23 cellular contexts compared by ENCODE assay signal in genomic region chr16:15911198-15911597, GRCh38. TPM values are rescaled to one million over a fixed set of nuclear protein-coding genes. Genes with fewer than 3 reads are reported as not detected.
A peak's percentile ranks its signal among the peaks of the same experiment; 100 is the strongest.
DNase-seq lines count a peak whose midpoint lies in the region; ATAC-seq, FAIRE-seq and TF ChIP-seq lines count a peak whose summit lies in the region.
"Had no signal": no experiment of that assay in that cellular context is flagged by ENCODE, and none has a peak within 500 bp of the region (broad histone marks: within the 10 kb centered on the region; RNA-seq: fewer than 3 reads in every experiment).

No MANE protein-coding gene starts in this region.

- H3K27me3 ChIP-seq in HepG2 (ENCODE audit: control insufficient read depth in 1 of 2, insufficient read depth in 2 of 2, low read length in 2 of 2) (no peaks in the 10 kb centered on the region; a peak in 1 of 5 replicates), right lobe of liver (no peaks in the 10 kb centered on the region)

- in situ Hi-C loops in HepG2 (cut with HindIII; ENCODE audit: extremely low pct_ligation_motif_present, low pct_unique_long_range_greater_than_20kb): no loop called here

- peaks cover 14% of the 10 kb centered on the region for H3K9me3 Mint-ChIP-seq in activated CD4-positive, alpha-beta T cell treated with anti-CD3 and anti-CD28 coated beads, Interleukin-2, amount 10 ng/mL, durations not matched to agents 24 days and 14 days
- no peaks in the 10 kb centered on the region for H3K9me3 Mint-ChIP-seq in immature natural killer cell

- no peaks in the 10 kb centered on the region for H4K20me1 ChIP-seq in HepG2 (ENCODE audit: insufficient read depth, low read length)

- ATAC-seq in HepG2: no peak
- ATAC-seq in right lobe of liver: no peak
- ATAC-seq in HG03135 (IDR thresholded peaks at IDR 0.05; ENCODE audit: unreplicated experiment): no peak
- ATAC-seq: HCT116, Panc1 had no signal

- H3K27ac Mint-ChIP-seq in activated CD4-positive, alpha-beta T cell treated with anti-CD3 and anti-CD28 coated beads, Interleukin-2, amount 10 ng/mL, durations not matched to agents 24 days and 14 days: peak overlapping the region; percentile 7
- H3K27ac Mint-ChIP-seq in immature natural killer cell: peak overlapping the region in 4 of 6 donors; percentile 5 to 21 (median 11)
- H3K27ac Mint-ChIP-seq: B cell, CD14-positive monocyte had no signal

- H3K27me3 Mint-ChIP-seq in activated CD4-positive, alpha-beta T cell treated with anti-CD3 and anti-CD28 coated beads, Interleukin-2, amount 10 ng/mL, durations not matched to agents 24 days and 14 days: no peaks in the 10 kb centered on the region
- peaks cover 0 to 3% (median 2%) of the 10 kb centered on the region in 3 donors for H3K27me3 Mint-ChIP-seq in immature natural killer cell (ENCODE audit: low read depth in 3 of 3)
- H3K27me3 Mint-ChIP-seq: B cell had no signal

- TF ChIP-seq CTCF in HepG2 (CRISPR knock-in tag; IDR thresholded peaks at IDR 0.05): no peak
- TF ChIP-seq CTCF in right lobe of liver (IDR thresholded peaks at IDR 0.05): no peak

- H3K4me1 Mint-ChIP-seq in activated CD4-positive, alpha-beta T cell treated with anti-CD3 and anti-CD28 coated beads, Interleukin-2, amount 10 ng/mL, durations not matched to agents 24 days and 14 days: peaks cover 16% of the 10 kb centered on the region
- H3K4me1 Mint-ChIP-seq in immature natural killer cell: peaks cover 11 to 16% of the 10 kb centered on the region in 2 donors

- intact Hi-C loops in activated CD4-positive, alpha-beta T cell treated with anti-CD3 and anti-CD28 coated beads, Interleukin-2, amount 10 ng/mL, durations not matched to agents 24 days and 14 days (cut with micrococcal nuclease): no loop called here
- intact Hi-C loops in HepG2 (cut with micrococcal nuclease; ENCODE audit: unreplicated experiment): no loop called here
- intact Hi-C loops in right lobe of liver (cut with DNase I): no loop called here

- H3K4me2 ChIP-seq in HepG2 (ENCODE audit: low read depth, low read length): no peak overlapping the region

- 21% methylated on average over 3 of the region's 3 CpGs for WGBS in HepG2 (ENCODE audit: low lambda C conversion rate)
- WGBS in right lobe of liver (ENCODE audit: insufficient coverage, low coverage, low lambda C conversion rate, missing lambda C conversion rate): 57% methylated on average over 2 of the region's 3 CpGs

- H3K36me3 Mint-ChIP-seq in activated CD4-positive, alpha-beta T cell treated with anti-CD3 and anti-CD28 coated beads, Interleukin-2, amount 10 ng/mL, durations not matched to agents 24 days and 14 days (ENCODE audit: low read depth): peaks cover 1% of the 10 kb centered on the region
- H3K36me3 Mint-ChIP-seq in immature natural killer cell: peaks cover 0 to 8% (median 0%) of the 10 kb centered on the region in 3 donors
- H3K36me3 Mint-ChIP-seq: CD14-positive monocyte had no signal

- H3K4me3 ChIP-seq in HepG2 (replicated peaks in 1 of 3; ENCODE audit: insufficient read depth in 1 of 3, low read depth in 2 of 3, low read length in 3 of 3) (no peak overlapping the region), right lobe of liver (no peak overlapping the region)

- H3K4me3 Mint-ChIP-seq in activated CD4-positive, alpha-beta T cell treated with anti-CD3 and anti-CD28 coated beads, Interleukin-2, amount 10 ng/mL, durations not matched to agents 24 days and 14 days: no peak overlapping the region
- H3K4me3 Mint-ChIP-seq in immature natural killer cell: peak overlapping the region in 1 of 5 donors; percentile 15
- H3K4me3 Mint-ChIP-seq: B cell, CD14-positive monocyte had no signal

- H3K9ac ChIP-seq in HepG2 (ENCODE audit: insufficient read depth, low read depth, low read length): no peak overlapping the region

- DNase-seq in activated CD4-positive, alpha-beta T cell treated with anti-CD3 and anti-CD28 coated beads, Interleukin-2, amount 10 ng/mL, durations not matched to agents 24 days and 14 days: no peak
- DNase-seq in activated CD4-positive, alpha-beta T cell treated with anti-CD3 and anti-CD28 coated beads for 4 hours: no peak
- DNase-seq in HepG2 (ENCODE audit: low spot score): no peak
- DNase-seq in right lobe of liver: no peak
- DNase-seq in immature natural killer cell: no peak
- no peak for DNase-seq in H4 (ENCODE audit: low spot score)
- no peak for DNase-seq in stimulated activated CD4-positive, alpha-beta T cell treated with anti-CD3 and anti-CD28 coated beads, Interleukin-1b, Interleukin-23, amount 100 ng/mL, for 48 hours
- DNase-seq: DMS79, GOT3, IMR-90, NCI-H1105, NCI-H2029 treated with DMSO at 0.1 percent for 48 hours, NCI-H2171, NCI-H524 treated with DMSO at 0.1 percent for 48 hours, NCI-H82 had no signal

- BruUV-seq in HepG2 (replicated peaks; lab: Mats Ljungman, UMichigan): no TSS peak

- POLR2A ChIA-PET in HepG2 (lab: Yijun Ruan, JAX): no interaction called here

- CTCF ChIA-PET in HepG2 (lab: Yijun Ruan, JAX; ENCODE audit: low intra/inter-chr PET ratio, low total read pairs): no interaction called here

- H3K9me3 ChIP-seq in HepG2 (ENCODE audit: low read length) (no peaks in the 10 kb centered on the region), right lobe of liver (no peaks in the 10 kb centered on the region)

- H3K27ac ChIP-seq in HepG2 (ENCODE audit: extremely low read length, insufficient read depth, low read length): no peak overlapping the region
- H3K27ac ChIP-seq in right lobe of liver: no peak overlapping the region

- H3K36me3 ChIP-seq in HepG2 (replicated peaks in 1 of 2; ENCODE audit: control insufficient read depth in 1 of 2, insufficient read depth in 2 of 2, low read length in 2 of 2) (no peaks in the 10 kb centered on the region), right lobe of liver (no peaks in the 10 kb centered on the region)

- TF ChIP-seq POLR2A in HepG2 (IDR thresholded peaks at IDR 0.05; ENCODE audit: insufficient read depth in 1 of 2, low read depth in 2 of 2, low read length in 2 of 2) (no peak), right lobe of liver (IDR thresholded peaks at IDR 0.05) (no peak)

- no peak for TF ChIP-seq RAD21 in HepG2 (CRISPR knock-in tag; IDR thresholded peaks at IDR 0.05)

- no peak for FAIRE-seq in HepG2 (lab: Jason Lieb, UNC)
- FAIRE-seq: A204.1, GM19239, HTR-8/SVneo had no signal

- H3K4me1 ChIP-seq in HepG2 (ENCODE audit: insufficient read depth, low read length) (peaks cover 26% of the 10 kb centered on the region), right lobe of liver (no peaks in the 10 kb centered on the region)

- no peak overlapping the region for H2AFZ ChIP-seq in HepG2 (ENCODE audit: low read length)

- TF ChIP-seq EP300 in HepG2 (IDR thresholded peaks at IDR 0.05; ENCODE audit: low read depth in 2 of 2, low read length in 2 of 2): no peak
- no peak for TF ChIP-seq EP300 in HepG2 (CRISPR knock-in tag; IDR thresholded peaks at IDR 0.05; ENCODE audit: borderline replicate concordance)

- H3K79me2 ChIP-seq in HepG2 (ENCODE audit: insufficient read depth, low read length): no peaks in the 10 kb centered on the region

RNA-seq across cellular contexts. Expression of gene CEP20, which starts 22.8 kb away (rescaled TPM):
- 39.2 and 46.1 TPM in 2 replicates for total RNA-seq in activated CD4-positive, alpha-beta T cell treated with anti-CD3 and anti-CD28 coated beads, Interleukin-2, amount 10 ng/mL, durations not matched to agents 24 days and 14 days
- 54.1 and 84.4 TPM in 2 replicates for total RNA-seq in HepG2 (2016; rRNA removed; fragmentation: Illumina TruSeq; extraction: Trizol)
- total RNA-seq in HepG2 (2016; cell fraction: cytosol; rRNA removed; fragmentation: Illumina TruSeq; extraction: Trizol; ENCODE audit: low read depth): 22.6 and 28.5 TPM in 2 replicates
- total RNA-seq in HepG2 (2016; cell fraction: insoluble cytoplasmic fraction; rRNA removed; fragmentation: Illumina TruSeq; extraction: Trizol): 61.5 and 89.9 TPM in 2 replicates
- total RNA-seq in HepG2 (2016; cell fraction: membrane; rRNA removed; fragmentation: Illumina TruSeq; extraction: Trizol): 54.3 and 65.9 TPM in 2 replicates
- total RNA-seq in HepG2 (2016; cell fraction: nucleus; rRNA removed; fragmentation: Illumina TruSeq; extraction: Trizol): 25.7 and 28.2 TPM in 2 replicates
- polyA plus RNA-seq in HepG2 (2011; rRNA removed): 30.2 and 53.0 TPM in 2 replicates
- polyA plus RNA-seq in HepG2 (2011; cell fraction: cytosol; rRNA removed): 17.3 and 23.5 TPM in 2 replicates
- polyA plus RNA-seq in HepG2 (2011; cell fraction: nucleus; rRNA removed): 4.7 and 7.5 TPM in 2 replicates
- polyA plus RNA-seq in HepG2 (2012): 40.3 and 58.2 TPM in 2 replicates
- polyA plus RNA-seq in HepG2 (2016; cell fraction: cytosol; fragmentation: Illumina TruSeq; extraction: Trizol; ENCODE audit: low read depth): 22.4 and 22.6 TPM in 2 replicates
- 106 and 119 TPM in 2 replicates for polyA plus RNA-seq in HepG2 (2016; cell fraction: insoluble cytoplasmic fraction; fragmentation: Illumina TruSeq; extraction: Trizol; ENCODE audit: low read depth)
- polyA plus RNA-seq in HepG2 (2016; cell fraction: membrane; fragmentation: Illumina TruSeq; extraction: Trizol; ENCODE audit: low read depth): 48.2 and 52.2 TPM in 2 replicates
- 47.9 and 51.6 TPM in 2 replicates for polyA plus RNA-seq in HepG2 (2016; cell fraction: nucleus; fragmentation: Illumina TruSeq; extraction: Trizol; ENCODE audit: insufficient read depth, low read depth)
- polyA minus RNA-seq in HepG2 (2011; rRNA and poly(A)+ RNA removed; ENCODE audit: low replicate concordance): 10.7 and 14.1 TPM in 2 replicates
- 27.9 and 32.3 TPM in 2 replicates for polyA minus RNA-seq in HepG2 (2011; cell fraction: cytosol; rRNA and poly(A)+ RNA removed)
- polyA minus RNA-seq in HepG2 (2011; cell fraction: nucleus; rRNA and poly(A)+ RNA removed): 14.0 and 15.2 TPM in 2 replicates
- total RNA-seq in right lobe of liver: 10 to 100 TPM; 13.3 to 28.3 (median 18.3) TPM
- polyA plus RNA-seq in immature natural killer cell: 10 to 100 TPM; 32.2 to 41.9 (median 35.8) TPM
- total RNA-seq in H4 (2014; rRNA removed; shearing (Covaris generic)): 87.2 and 108 TPM in 2 replicates

RNA-seq across cellular contexts. Expression of gene ABCC1, which starts 38.2 kb away (rescaled TPM):
- 92.2 and 93.5 TPM in 2 replicates for total RNA-seq in activated CD4-positive, alpha-beta T cell treated with anti-CD3 and anti-CD28 coated beads, Interleukin-2, amount 10 ng/mL, durations not matched to agents 24 days and 14 days
- total RNA-seq in HepG2 (2016; rRNA removed; fragmentation: Illumina TruSeq; extraction: Trizol) (10.2 and 13.0 TPM in 2 replicates), right lobe of liver (1 to 10 TPM; 1.9 to 6.7 (median 4.1) TPM)
- 6.2 and 6.4 TPM in 2 replicates for total RNA-seq in HepG2 (2016; cell fraction: cytosol; rRNA removed; fragmentation: Illumina TruSeq; extraction: Trizol; ENCODE audit: low read depth)
- total RNA-seq in HepG2 (2016; cell fraction: insoluble cytoplasmic fraction; rRNA removed; fragmentation: Illumina TruSeq; extraction: Trizol): 8.4 and 12.8 TPM in 2 replicates
- total RNA-seq in HepG2 (2016; cell fraction: membrane; rRNA removed; fragmentation: Illumina TruSeq; extraction: Trizol): 7.7 and 8.5 TPM in 2 replicates
- total RNA-seq in HepG2 (2016; cell fraction: nucleus; rRNA removed; fragmentation: Illumina TruSeq; extraction: Trizol): 23.8 and 28.6 TPM in 2 replicates
- polyA plus RNA-seq in HepG2 (2011; rRNA removed) (30.6 and 38.1 TPM in 2 replicates), immature natural killer cell (1 to 10 TPM; 2.3 to 3.6 (median 2.3) TPM)
- 14.1 and 14.7 TPM in 2 replicates for polyA plus RNA-seq in HepG2 (2011; cell fraction: cytosol; rRNA removed)
- 110 and 133 TPM in 2 replicates for polyA plus RNA-seq in HepG2 (2011; cell fraction: nucleus; rRNA removed)
- polyA plus RNA-seq in HepG2 (2012): 23.1 and 36.8 TPM in 2 replicates
- 1.3 TPM in 2 replicates for polyA plus RNA-seq in HepG2 (2016; cell fraction: cytosol; fragmentation: Illumina TruSeq; extraction: Trizol; ENCODE audit: low read depth)
- polyA plus RNA-seq in HepG2 (2016; cell fraction: insoluble cytoplasmic fraction; fragmentation: Illumina TruSeq; extraction: Trizol; ENCODE audit: low read depth): 6.5 and 9.3 TPM in 2 replicates
- polyA plus RNA-seq in HepG2 (2016; cell fraction: membrane; fragmentation: Illumina TruSeq; extraction: Trizol; ENCODE audit: low read depth): 2.5 and 3.5 TPM in 2 replicates
- 47.8 and 49.6 TPM in 2 replicates for polyA plus RNA-seq in HepG2 (2016; cell fraction: nucleus; fragmentation: Illumina TruSeq; extraction: Trizol; ENCODE audit: insufficient read depth, low read depth)
- polyA minus RNA-seq in HepG2 (2011; rRNA and poly(A)+ RNA removed; ENCODE audit: low replicate concordance): 87.8 and 152 TPM in 2 replicates
- polyA minus RNA-seq in HepG2 (2011; cell fraction: cytosol; rRNA and poly(A)+ RNA removed): 36.7 and 46.7 TPM in 2 replicates
- 61.3 and 64.6 TPM in 2 replicates for polyA minus RNA-seq in HepG2 (2011; cell fraction: nucleus; rRNA and poly(A)+ RNA removed)
- 9.7 and 12.5 TPM in 2 replicates for total RNA-seq in H4 (2014; rRNA removed; shearing (Covaris generic))

RNA-seq across cellular contexts. Expression of gene MYH11, which starts 54.4 kb away (rescaled TPM):
- total RNA-seq in activated CD4-positive, alpha-beta T cell treated with anti-CD3 and anti-CD28 coated beads, Interleukin-2, amount 10 ng/mL, durations not matched to agents 24 days and 14 days: 0.05 TPM in 1 of 2 replicates, not detected in the other
- total RNA-seq in HepG2 (2016; rRNA removed; fragmentation: Illumina TruSeq; extraction: Trizol) (not detected in 2 replicates), right lobe of liver (1 to 10 TPM; 1.5 to 3.9 (median 2.7) TPM)
- total RNA-seq in HepG2 (2016; cell fraction: cytosol; rRNA removed; fragmentation: Illumina TruSeq; extraction: Trizol; ENCODE audit: low read depth): not detected in 2 replicates
- not detected in 2 replicates for total RNA-seq in HepG2 (2016; cell fraction: insoluble cytoplasmic fraction; rRNA removed; fragmentation: Illumina TruSeq; extraction: Trizol)
- not detected in 2 replicates for total RNA-seq in HepG2 (2016; cell fraction: membrane; rRNA removed; fragmentation: Illumina TruSeq; extraction: Trizol)
- total RNA-seq in HepG2 (2016; cell fraction: nucleus; rRNA removed; fragmentation: Illumina TruSeq; extraction: Trizol): not detected in 2 replicates
- polyA plus RNA-seq in HepG2 (2011; rRNA removed) (not detected in 2 replicates), immature natural killer cell (1 to 10 TPM in 1 of 3 donors, under 1 TPM in 1, not detected in 1; 0.32 to 1.6 TPM)
- polyA plus RNA-seq in HepG2 (2011; cell fraction: cytosol; rRNA removed): not detected in 2 replicates
- polyA plus RNA-seq in HepG2 (2011; cell fraction: nucleus; rRNA removed): not detected in 2 replicates
- 0.25 and 0.60 TPM in 2 replicates for polyA plus RNA-seq in HepG2 (2012)
- not detected in 2 replicates for polyA plus RNA-seq in HepG2 (2016; cell fraction: cytosol; fragmentation: Illumina TruSeq; extraction: Trizol; ENCODE audit: low read depth)
- not detected in 2 replicates for polyA plus RNA-seq in HepG2 (2016; cell fraction: insoluble cytoplasmic fraction; fragmentation: Illumina TruSeq; extraction: Trizol; ENCODE audit: low read depth)
- not detected in 2 replicates for polyA plus RNA-seq in HepG2 (2016; cell fraction: membrane; fragmentation: Illumina TruSeq; extraction: Trizol; ENCODE audit: low read depth)
- not detected in 2 replicates for polyA plus RNA-seq in HepG2 (2016; cell fraction: nucleus; fragmentation: Illumina TruSeq; extraction: Trizol; ENCODE audit: insufficient read depth, low read depth)
- polyA minus RNA-seq in HepG2 (2011; rRNA and poly(A)+ RNA removed; ENCODE audit: low replicate concordance): 0.14 TPM in 1 of 2 replicates, not detected in the other
- not detected in 2 replicates for polyA minus RNA-seq in HepG2 (2011; cell fraction: cytosol; rRNA and poly(A)+ RNA removed)
- polyA minus RNA-seq in HepG2 (2011; cell fraction: nucleus; rRNA and poly(A)+ RNA removed): not detected in 2 replicates
- total RNA-seq in H4 (2014; rRNA removed; shearing (Covaris generic)): not detected in 2 replicates
